In genomic region chr13:48410199-48410598, GRCh38 we compare ENCODE assay signal across 10 cellular contexts. TPM values are rescaled to one million over a fixed set of nuclear protein-coding genes. Genes with fewer than 3 reads are reported as not detected.
DNase-seq lines count a peak whose midpoint lies in the region; ATAC-seq, FAIRE-seq and TF ChIP-seq lines count a peak whose summit lies in the region.
"Had no signal": no experiment of that assay in that cellular context is flagged by ENCODE, and none has a peak within 500 bp of the region (broad histone marks: within the 10 kb centered on the region; RNA-seq: fewer than 3 reads in every experiment).

No MANE protein-coding gene starts in this region.

- H3K36me3 Mint-ChIP-seq in CD14-positive monocyte, result peaks cover 26 to 41% of the 10 kb centered on the region in 2 donors
- peaks cover 3% of the 10 kb centered on the region for H3K36me3 Mint-ChIP-seq in T-helper 17 cell (ENCODE audit: low read depth)

- peak overlapping the region; percentile 69 for H3K4me3 ChIP-seq in epithelial cell of proximal tubule (ENCODE audit: low read depth, low read length)
- peak overlapping the region; percentile 87 for H3K4me3 ChIP-seq in neuron (ENCODE audit: low read length)

- H3K4me3 Mint-ChIP-seq in CD14-positive monocyte (peak overlapping the region; percentile 68 to 88), T-helper 17 cell (peak overlapping the region; percentile 98)

- H3K27me3 Mint-ChIP-seq in CD14-positive monocyte (ENCODE audit: low read depth in 3 of 3), result no peaks in the 10 kb centered on the region
- H3K27me3 Mint-ChIP-seq in T-helper 17 cell, result no peaks in the 10 kb centered on the region

- peaks cover 0 to 1% (median 0%) of the 10 kb centered on the region in 7 donors for H3K9me3 Mint-ChIP-seq in CD14-positive monocyte

- peak; percentile 38 for ATAC-seq in T-helper 17 cell

- DNase-seq in CD14-positive monocyte (ENCODE audit: low spot score) (no peak), T-helper 17 cell (no peak), epithelial cell of proximal tubule (ENCODE audit: low read depth) (no peak), urothelium cell line (ENCODE audit: low spot score) (no peak), NCI-H748 (lab: John Stamatoyannopoulos, UW; ENCODE audit: unreplicated experiment) (no peak), RKO (ENCODE audit: low spot score) (no peak), NCI-H1436 treated with DMSO at 0.1 percent for 48 hours (lab: John Stamatoyannopoulos, UW) (no peak)
- DNase-seq: GF-D8 had no signal

- TF ChIP-seq CTCF in CD14-positive monocyte (IDR thresholded peaks at IDR 0.05) (no peak), epithelial cell of proximal tubule (conservative IDR thresholded peaks at IDR 0.05; ENCODE audit: low read depth, low read length) (no peak)

- H3K4me1 Mint-ChIP-seq in CD14-positive monocyte, result peaks cover 47% of the 10 kb centered on the region
- H3K4me1 Mint-ChIP-seq in T-helper 17 cell, result peaks cover 37% of the 10 kb centered on the region

- intact Hi-C loops in CD14-positive monocyte (cut with micrococcal nuclease), result loop anchor here in 1 of 2 donors (5.0 kb wide), 1 partner anchor 37 kb away; no protein-coding TSS in a partner anchor

- no peak for FAIRE-seq in urothelium cell line (lab: Jason Lieb, UNC)
- FAIRE-seq: H1 had no signal

- H3K27ac Mint-ChIP-seq in CD14-positive monocyte (peak overlapping the region in 1 of 7 donors; percentile 39), T-helper 17 cell (peak overlapping the region; percentile 96)

- no peaks in the 10 kb centered on the region for H3K36me3 ChIP-seq in neuron (ENCODE audit: insufficient read depth, low read length)

- H3K9me3 ChIP-seq in T-helper 17 cell (ENCODE audit: control insufficient read depth, low read length, poor library complexity, severe bottlenecking), result no peaks in the 10 kb centered on the region
- no peaks in the 10 kb centered on the region for H3K9me3 ChIP-seq in neuron (ENCODE audit: low read length)

- H2AFZ ChIP-seq in neuron (ENCODE audit: low read depth, low read length), result no peak overlapping the region

- no peaks in the 10 kb centered on the region for H3K27me3 ChIP-seq in neuron (ENCODE audit: insufficient read depth, low read length)

- H3K4me1 ChIP-seq in neuron (ENCODE audit: insufficient read depth, low read length), result peaks cover 16% of the 10 kb centered on the region

RNA-seq across cellular contexts. Expression of gene LPAR6, which starts 2.7 kb away (rescaled TPM):
- 10 to 100 TPM; 17.2 to 62.1 TPM for polyA plus RNA-seq in CD14-positive monocyte
- total RNA-seq in T-helper 17 cell (10 to 100 TPM; 37.2 to 48.7 TPM), epithelial cell of proximal tubule (2.1 and 2.4 TPM in 2 replicates)

Comparison
In these comparisons a context has a peak if more than half of its experiments do, and no peak if none do; other contexts are left out.
1. RNA of gene LPAR6, which starts 2.7 kb away (total RNA-seq): 37.2 to 48.7 TPM in T-helper 17 cell; 2.1 to 2.4 TPM in epithelial cell of proximal tubule; every median in the first group is over 10 times any median in the second.